1 cellular context compared by ENCODE assay signal in genomic region chr15:92197761-92198160, GRCh38.
TF ChIP-seq lines count a peak whose summit lies in the region.

No MANE protein-coding gene starts in this region.

TF ChIP-seq in GM23338, 12 proteins besides CTCF, POLR2A, EP300 and RAD21 (continued from another document):
- TF ChIP-seq ZNF462 (CRISPR knock-in tag; IDR thresholded peaks at IDR 0.05) (no peak), ZNF331 (CRISPR knock-in tag; IDR thresholded peaks at IDR 0.05; ENCODE audit: low read depth) (no peak), ZNF114 (CRISPR knock-in tag; IDR thresholded peaks at IDR 0.05) (no peak), ETS1 (IDR thresholded peaks at IDR 0.05) (no peak), STAT1 (IDR thresholded peaks at IDR 0.05; ENCODE audit: unreplicated experiment) (no peak), CREB1 (CRISPR knock-in tag; IDR thresholded peaks at IDR 0.05; ENCODE audit: low read depth) (no peak), EZH2 (IDR thresholded peaks at IDR 0.05; ENCODE audit: low read depth, unreplicated experiment) (no peak), EZH2phosphoT487 (IDR thresholded peaks at IDR 0.05; ENCODE audit: unreplicated experiment) (no peak), REST (IDR thresholded peaks at IDR 0.05; ENCODE audit: unreplicated experiment) (no peak), POLR2AphosphoS5 (IDR thresholded peaks at IDR 0.05; ENCODE audit: low read depth) (no peak)
